Comparison of ENCODE assay signal across 8 cellular contexts in the genomic region with DNA sequence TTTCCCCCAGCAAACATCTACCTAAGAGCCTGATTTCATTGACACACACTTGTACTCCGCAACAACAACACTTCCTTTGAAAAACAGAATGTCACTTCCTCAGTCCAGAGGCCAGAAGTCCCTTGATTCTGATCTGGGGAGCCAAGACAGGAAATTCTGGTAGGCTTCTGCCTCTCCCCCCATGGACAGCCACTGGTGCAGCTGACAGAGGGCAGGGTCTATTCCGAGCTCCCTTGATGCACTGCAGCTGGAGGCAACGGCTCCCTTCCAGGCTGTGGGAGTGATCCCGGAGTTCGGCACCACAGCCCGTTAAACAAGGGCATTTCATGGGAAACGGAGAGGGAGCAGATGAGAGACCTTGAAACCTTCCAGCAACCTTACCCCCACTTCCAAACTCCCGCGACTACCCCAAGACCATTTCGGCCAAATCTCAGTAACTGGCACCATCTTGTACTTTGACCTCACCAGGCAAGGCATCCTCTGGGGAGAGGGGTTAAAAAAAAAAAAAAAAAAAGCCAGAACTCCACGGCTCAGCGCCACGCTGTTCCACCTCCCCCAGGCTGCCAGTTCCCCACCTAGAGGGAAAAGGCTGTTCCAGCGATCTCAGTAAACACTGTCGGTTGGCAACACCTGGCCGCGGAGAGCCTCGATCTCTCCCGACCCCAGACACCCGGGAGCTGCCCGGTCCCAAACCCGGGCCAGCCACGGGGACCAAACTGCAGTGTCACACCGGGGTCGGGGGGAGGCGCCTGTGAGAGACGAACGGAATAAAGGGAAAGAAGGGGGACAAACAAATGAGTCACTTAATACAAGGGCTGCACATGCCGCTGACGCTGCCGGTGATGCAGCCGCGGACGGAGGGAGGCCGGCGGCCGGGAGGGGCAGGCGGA. TPM values are rescaled to one million over a fixed set of nuclear protein-coding genes. Genes with fewer than 3 reads are reported as not detected.
DNase-seq lines count a peak whose midpoint lies in the region; ATAC-seq and TF ChIP-seq lines count a peak whose summit lies in the region.

No MANE protein-coding gene starts in this region.

- peak overlapping the region; percentile 86 for H3K27ac ChIP-seq in thymus (ENCODE audit: low read depth)

- WGBS in thymus: 1% methylated on average over 38 of the region's 38 CpGs

- H3K4me3 ChIP-seq in NB4 (ENCODE audit: low read depth, low read length): peak overlapping the region; percentile 81
- peak overlapping the region; percentile 91 for H3K4me3 ChIP-seq in thymus (ENCODE audit: low read length)

- peak overlapping the region; percentile 26 to 49 for H3K27ac Mint-ChIP-seq in activated naive CD4-positive, alpha-beta T cell treated with anti-CD3 and anti-CD28 coated beads, Interleukin-2, amount 50 U/mL, for 72 hours
- peak overlapping the region; percentile 98 for H3K27ac Mint-ChIP-seq in osteocyte (ENCODE audit: unreplicated experiment)

- intact Hi-C loops in head of caudate nucleus (cut with DNase I): loop anchor here (5.0 to 10.0 kb wide), 3 partner anchors 84 to 189 kb away; a partner anchor contains a TSS

- H3K4me1 ChIP-seq in thymus (ENCODE audit: control insufficient read depth, insufficient read depth, low read length): peaks cover 31% of the 10 kb centered on the region

- peak; percentile 44 for ATAC-seq in HG02588 (IDR thresholded peaks at IDR 0.05; ENCODE audit: unreplicated experiment)
- ATAC-seq in SK-N-SH treated with all-trans-retinoic acid at 6 μM for 48 hours: peak; percentile 74
- peak; percentile 67 to 68 for ATAC-seq in activated naive CD4-positive, alpha-beta T cell treated with anti-CD3 and anti-CD28 coated beads, Interleukin-2, amount 50 U/mL, for 72 hours

- no peaks in the 10 kb centered on the region for H3K9me3 Mint-ChIP-seq in activated naive CD4-positive, alpha-beta T cell treated with anti-CD3 and anti-CD28 coated beads, Interleukin-2, amount 50 U/mL, for 72 hours
- H3K9me3 Mint-ChIP-seq in osteocyte (ENCODE audit: unreplicated experiment): no peaks in the 10 kb centered on the region

- peaks cover 33% of the 10 kb centered on the region for H3K4me1 Mint-ChIP-seq in osteocyte (ENCODE audit: unreplicated experiment)

- no peaks in the 10 kb centered on the region for H3K36me3 ChIP-seq in thymus (ENCODE audit: control insufficient read depth, insufficient read depth)

- H3K4me3 Mint-ChIP-seq in osteocyte (ENCODE audit: unreplicated experiment): peak overlapping the region; percentile 94

- peaks cover 1% of the 10 kb centered on the region for H3K9me3 ChIP-seq in thymus (ENCODE audit: control insufficient read depth)

- TF ChIP-seq CTCF in NB4 (IDR thresholded peaks at IDR 0.05; ENCODE audit: low read depth, low read length): peak; percentile 58
- TF ChIP-seq CTCF in osteocyte (IDR thresholded peaks at IDR 0.05): peak; percentile 54

- no peaks in the 10 kb centered on the region for H3K27me3 Mint-ChIP-seq in osteocyte (ENCODE audit: unreplicated experiment)

- DNase-seq in GF-D8 (lab: John Stamatoyannopoulos, UW) (peak; percentile 73), NB4 (ENCODE audit: low read depth) (peak; percentile 94), head of caudate nucleus (peak; percentile 66 to 94 (median 84)), osteocyte (ENCODE audit: extremely low spot score, unreplicated experiment) (peak; percentile 91)
- peak; percentile 68 to 83 for DNase-seq in activated naive CD4-positive, alpha-beta T cell treated with anti-CD3 and anti-CD28 coated beads, Interleukin-2, amount 50 U/mL, for 72 hours (ENCODE audit: low spot score in 2 of 2)

- H3K27me3 ChIP-seq in thymus (ENCODE audit: control insufficient read depth, insufficient read depth): no peaks in the 10 kb centered on the region

- TF ChIP-seq POLR2A in NB4 (IDR thresholded peaks at IDR 0.05; ENCODE audit: extremely low read depth, insufficient read length): peak; percentile 57

- no peaks in the 10 kb centered on the region for H3K36me3 Mint-ChIP-seq in activated naive CD4-positive, alpha-beta T cell treated with anti-CD3 and anti-CD28 coated beads, Interleukin-2, amount 50 U/mL, for 72 hours
- H3K36me3 Mint-ChIP-seq in osteocyte (ENCODE audit: unreplicated experiment): no peaks in the 10 kb centered on the region

TF ChIP-seq in SK-N-SH treated with all-trans-retinoic acid at 6 μM for 48 hours, 23 proteins besides CTCF, POLR2A, EP300 and RAD21:
- TF ChIP-seq ESRRG (CRISPR knock-in tag; IDR thresholded peaks at IDR 0.05): no peak; the same call in 1 of the 2 replicates
- no peak for TF ChIP-seq ZFP30 (CRISPR knock-in tag; IDR thresholded peaks at IDR 0.05)
- peak; percentile 35; the same call in 1 of the 2 replicates for TF ChIP-seq ZFP3 (CRISPR knock-in tag; IDR thresholded peaks at IDR 0.05)
- TF ChIP-seq, protein P1, sequence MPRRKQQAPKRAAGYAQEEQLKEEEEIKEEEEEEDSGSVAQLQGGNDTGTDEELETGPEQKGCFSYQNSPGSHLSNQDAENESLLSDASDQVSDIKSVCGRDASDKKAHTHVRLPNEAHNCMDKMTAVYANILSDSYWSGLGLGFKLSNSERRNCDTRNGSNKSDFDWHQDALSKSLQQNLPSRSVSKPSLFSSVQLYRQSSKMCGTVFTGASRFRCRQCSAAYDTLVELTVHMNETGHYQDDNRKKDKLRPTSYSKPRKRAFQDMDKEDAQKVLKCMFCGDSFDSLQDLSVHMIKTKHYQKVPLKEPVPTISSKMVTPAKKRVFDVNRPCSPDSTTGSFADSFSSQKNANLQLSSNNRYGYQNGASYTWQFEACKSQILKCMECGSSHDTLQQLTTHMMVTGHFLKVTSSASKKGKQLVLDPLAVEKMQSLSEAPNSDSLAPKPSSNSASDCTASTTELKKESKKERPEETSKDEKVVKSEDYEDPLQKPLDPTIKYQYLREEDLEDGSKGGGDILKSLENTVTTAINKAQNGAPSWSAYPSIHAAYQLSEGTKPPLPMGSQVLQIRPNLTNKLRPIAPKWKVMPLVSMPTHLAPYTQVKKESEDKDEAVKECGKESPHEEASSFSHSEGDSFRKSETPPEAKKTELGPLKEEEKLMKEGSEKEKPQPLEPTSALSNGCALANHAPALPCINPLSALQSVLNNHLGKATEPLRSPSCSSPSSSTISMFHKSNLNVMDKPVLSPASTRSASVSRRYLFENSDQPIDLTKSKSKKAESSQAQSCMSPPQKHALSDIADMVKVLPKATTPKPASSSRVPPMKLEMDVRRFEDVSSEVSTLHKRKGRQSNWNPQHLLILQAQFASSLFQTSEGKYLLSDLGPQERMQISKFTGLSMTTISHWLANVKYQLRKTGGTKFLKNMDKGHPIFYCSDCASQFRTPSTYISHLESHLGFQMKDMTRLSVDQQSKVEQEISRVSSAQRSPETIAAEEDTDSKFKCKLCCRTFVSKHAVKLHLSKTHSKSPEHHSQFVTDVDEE (CRISPR knock-in tag; IDR thresholded peaks at IDR 0.05): peak; percentile 16; the same call in 1 of the 2 replicates
- peak; percentile 52; the same call in 1 of the 2 replicates for TF ChIP-seq TCF4 (CRISPR knock-in tag; IDR thresholded peaks at IDR 0.05; ENCODE audit: borderline replicate concordance)
- TF ChIP-seq SNAI2 (CRISPR knock-in tag; IDR thresholded peaks at IDR 0.05): peak; percentile 31; the same call in 1 of the 2 replicates

RNA-seq across cellular contexts. Expression of a gene that starts 1.1 kb away (rescaled TPM):
- total RNA-seq in activated naive CD4-positive, alpha-beta T cell treated with anti-CD3 and anti-CD28 coated beads, Interleukin-2, amount 50 U/mL, for 72 hours: 1 to 10 TPM; 2.8 to 5.0 TPM
- total RNA-seq in osteocyte: 11.4 TPM in 2 replicates
- polyA plus RNA-seq in thymus: 3.7 TPM

Comparison
In these comparisons a context has a peak if more than half of its experiments do, and no peak if none do; other contexts are left out.
1. Peak in every context shown above with its lines: DNase-seq, ATAC-seq, H3K4me3 ChIP-seq and H3K27ac ChIP-seq.